8 cellular contexts compared by ENCODE assay signal in genomic region chr6:106519460-106520394, GRCh38.
A peak's percentile ranks its signal among the peaks of the same experiment; 100 is the strongest.
DNase-seq lines count a peak whose midpoint lies in the region; ATAC-seq and TF ChIP-seq lines count a peak whose summit lies in the region.

No MANE protein-coding gene starts in this region.

- CTCF ChIA-PET in activated CD8-positive, alpha-beta T cell treated with anti-CD3 and anti-CD28 coated beads for 36 hours (lab: Charles Lee), result interaction anchor here (0.7 to 9.0 kb wide), 7 partner anchors 8 to 74 kb away, joined by 3 to 80 read pairs (median 4); no protein-coding TSS in a partner anchor

- peak overlapping the region; percentile 60 for H3K9ac ChIP-seq in skeletal muscle satellite cell (ENCODE audit: low read depth, low read length)

- H3K4me2 ChIP-seq in skeletal muscle satellite cell (ENCODE audit: low read length), result peak overlapping the region; percentile 78

- peak overlapping the region; percentile 67 for H3K4me3 ChIP-seq in NB4 (ENCODE audit: low read depth, low read length)
- peak overlapping the region; percentile 41 for H3K4me3 ChIP-seq in skeletal muscle satellite cell (ENCODE audit: low read length)

- peaks cover 67% of the 10 kb centered on the region for H3K4me1 Mint-ChIP-seq in HFFc6 (ENCODE audit: low read depth)
- peaks cover 61% of the 10 kb centered on the region for H3K4me1 Mint-ChIP-seq in activated CD8-positive, alpha-beta T cell treated with anti-CD3 and anti-CD28 coated beads for 36 hours (ENCODE audit: low read depth)

- POLR2A ChIA-PET in activated CD8-positive, alpha-beta T cell treated with anti-CD3 and anti-CD28 coated beads for 36 hours (lab: Charles Lee), result interaction anchor here (0.6 to 5.0 kb wide), 14 partner anchors 9 to 1656 kb away, joined by 3 to 70 read pairs (median 4); partner anchors contain the start of genes QRSL1 and RTN4IP1

- intact Hi-C loops in activated CD8-positive, alpha-beta T cell treated with anti-CD3 and anti-CD28 coated beads for 36 hours (cut with micrococcal nuclease), result loop anchor here (2.0 to 5.0 kb wide), 2 partner anchors 15 to 422 kb away; no protein-coding TSS in a partner anchor

- no peaks in the 10 kb centered on the region for H3K36me3 ChIP-seq in skeletal muscle satellite cell (ENCODE audit: insufficient read depth, low read length)

- TF ChIP-seq CTCF in HFFc6 (IDR thresholded peaks at IDR 0.05) (no peak), NB4 (IDR thresholded peaks at IDR 0.05; ENCODE audit: low read depth, low read length) (no peak)
- no peak for TF ChIP-seq CTCF in activated CD8-positive, alpha-beta T cell treated with anti-CD3 and anti-CD28 coated beads for 36 hours (IDR thresholded peaks at IDR 0.05)

- H3K27ac Mint-ChIP-seq in HFFc6, result peak overlapping the region; percentile 96
- H3K27ac Mint-ChIP-seq in activated CD8-positive, alpha-beta T cell treated with anti-CD3 and anti-CD28 coated beads for 36 hours, result peak overlapping the region; percentile 99

- ATAC-seq in activated CD8-positive, alpha-beta T cell treated with anti-CD3 and anti-CD28 coated beads for 36 hours, result peak; percentile 59
- ATAC-seq in esophagus mucosa, result peak; percentile 76

- H3K27me3 Mint-ChIP-seq in HFFc6 (ENCODE audit: insufficient read depth), result no peaks in the 10 kb centered on the region; the same call in 1 of the 2 replicates
- no peaks in the 10 kb centered on the region for H3K27me3 Mint-ChIP-seq in activated CD8-positive, alpha-beta T cell treated with anti-CD3 and anti-CD28 coated beads for 36 hours

- TF ChIP-seq POLR2A in GM10847 (IDR thresholded peaks at IDR 0.05; ENCODE audit: extremely low read depth, insufficient read length) (peak; percentile 14), NB4 (IDR thresholded peaks at IDR 0.05; ENCODE audit: extremely low read depth, insufficient read length) (peak; percentile 46)

- DNase-seq in HFFc6 (peak; percentile 91), NB4 (ENCODE audit: low read depth) (peak; percentile 97), COLO668 (lab: John Stamatoyannopoulos, UW; ENCODE audit: unreplicated experiment) (no peak), SK-N-DZ (ENCODE audit: low spot score) (no peak)
- DNase-seq in activated CD8-positive, alpha-beta T cell treated with anti-CD3 and anti-CD28 coated beads for 36 hours, result peak; percentile 94

- H3K9me3 ChIP-seq in skeletal muscle satellite cell (replicated peaks; ENCODE audit: low read length), result no peaks in the 10 kb centered on the region

- peaks cover 14% of the 10 kb centered on the region for H3K36me3 Mint-ChIP-seq in HFFc6 (ENCODE audit: low read depth)
- H3K36me3 Mint-ChIP-seq in activated CD8-positive, alpha-beta T cell treated with anti-CD3 and anti-CD28 coated beads for 36 hours (ENCODE audit: low read depth), result peaks cover 26% of the 10 kb centered on the region

- H3K4me1 ChIP-seq in skeletal muscle satellite cell (ENCODE audit: control insufficient read depth, insufficient read depth, low read length), result peaks cover 17% of the 10 kb centered on the region

- no peaks in the 10 kb centered on the region for H3K27me3 ChIP-seq in skeletal muscle satellite cell (ENCODE audit: control insufficient read depth, insufficient read depth, low read length)

- H3K9me3 Mint-ChIP-seq in HFFc6, result no peaks in the 10 kb centered on the region
- no peaks in the 10 kb centered on the region for H3K9me3 Mint-ChIP-seq in activated CD8-positive, alpha-beta T cell treated with anti-CD3 and anti-CD28 coated beads for 36 hours

- peak overlapping the region; percentile 66 for H3K4me3 Mint-ChIP-seq in HFFc6
- H3K4me3 Mint-ChIP-seq in activated CD8-positive, alpha-beta T cell treated with anti-CD3 and anti-CD28 coated beads for 36 hours, result peak overlapping the region; percentile 77

Comparison
In these comparisons a context has a peak if more than half of its experiments do, and no peak if none do; other contexts are left out.
1. DNase-seq: peak in HFFc6 (single experiment), NB4 (single experiment) and activated CD8-positive, alpha-beta T cell treated with anti-CD3 and anti-CD28 coated beads for 36 hours (single experiment); none in COLO668 (single experiment) and SK-N-DZ (single experiment).